30 cellular contexts compared by ENCODE assay signal in the genomic region with DNA sequence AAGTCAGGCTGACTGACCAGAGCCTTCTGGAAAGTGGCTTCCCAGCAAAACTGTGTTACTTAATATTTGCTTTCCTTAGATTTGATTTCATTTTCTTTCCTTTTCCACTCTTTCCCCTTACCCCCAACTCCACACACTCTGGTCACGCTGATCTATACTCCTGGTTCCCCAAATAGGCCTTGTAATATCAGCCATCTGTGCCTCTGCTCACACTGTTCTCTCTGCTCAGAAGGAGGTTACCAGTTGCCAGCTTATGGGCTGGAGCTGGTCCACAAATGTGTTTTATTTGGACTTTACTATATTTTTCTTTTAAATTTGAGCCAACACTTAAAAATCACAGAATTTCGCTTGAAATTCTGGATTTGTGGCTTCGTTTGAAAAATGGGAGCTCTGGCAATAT. TPM values are rescaled to one million over a fixed set of nuclear protein-coding genes. Genes with fewer than 3 reads are reported as not detected.
DNase-seq lines count a peak whose midpoint lies in the region; ATAC-seq and TF ChIP-seq lines count a peak whose summit lies in the region.
"Had no signal": no experiment of that assay in that cellular context is flagged by ENCODE, and none has a peak within 500 bp of the region (broad histone marks: within the 10 kb centered on the region; RNA-seq: fewer than 3 reads in every experiment).

No MANE protein-coding gene starts in this region.

- DNase-seq in cerebellar cortex (ENCODE audit: low spot score) (peak; percentile 88), inferior parietal cortex (ENCODE audit: extremely low spot score) (peak; percentile 36), osteocyte (ENCODE audit: extremely low spot score, unreplicated experiment) (peak; percentile 11), ecto neural progenitor cell (ENCODE audit: low spot score) (no peak), MG63 (no peak), sciatic nerve (ENCODE audit: low spot score) (no peak)
- DNase-seq: CD4-positive, alpha-beta memory T cell; COR-L47; DMS53; HFFc6; Kasumi-1; NCI-H1105 treated with DMSO at 0.1 percent for 48 hours; NCI-H146; NCI-H1930; NCI-H2107; NCI-H526 treated with DMSO at 0.1 percent for 48 hours; PC-9 had no signal

- intact Hi-C loops in sciatic nerve (cut with DNase I): no loop called here

- no peaks in the 10 kb centered on the region for H3K36me3 ChIP-seq in MG63
- H3K36me3 ChIP-seq: BLaER1, HAP-1 had no signal

- no peaks in the 10 kb centered on the region for H3K4me1 Mint-ChIP-seq in osteocyte (ENCODE audit: unreplicated experiment)
- H3K4me1 Mint-ChIP-seq: CD4-positive, alpha-beta memory T cell had no signal

- no peaks in the 10 kb centered on the region for H3K9me3 Mint-ChIP-seq in osteocyte (ENCODE audit: unreplicated experiment)
- H3K9me3 Mint-ChIP-seq: CD4-positive, alpha-beta memory T cell; HFFc6 had no signal

- peaks cover 3% of the 10 kb centered on the region; the same call in 1 of the 2 replicates for H3K27me3 ChIP-seq in MG63
- H3K27me3 ChIP-seq: BLaER1 had no signal

- no peak overlapping the region for H3K4me3 Mint-ChIP-seq in osteocyte (ENCODE audit: unreplicated experiment)
- H3K4me3 Mint-ChIP-seq: CD4-positive, alpha-beta memory T cell; HFFc6 had no signal

- no peak for ATAC-seq in sciatic nerve
- ATAC-seq in GM19351 (IDR thresholded peaks at IDR 0.05; ENCODE audit: unreplicated experiment): no peak
- ATAC-seq: K562, Right ventricle myocardium inferior had no signal

- peak overlapping the region; percentile 62; the same call in 1 of the 2 replicates for H3K27ac ChIP-seq in C4-2B
- H3K27ac ChIP-seq: BLaER1, PC-9 had no signal

- peaks cover 25% of the 10 kb centered on the region for H3K27me3 Mint-ChIP-seq in osteocyte (ENCODE audit: unreplicated experiment)

- H3K36me3 Mint-ChIP-seq in osteocyte (ENCODE audit: unreplicated experiment): no peaks in the 10 kb centered on the region
- H3K36me3 Mint-ChIP-seq: CD4-positive, alpha-beta memory T cell had no signal

- no peak overlapping the region for H3K4me3 ChIP-seq in MG63
- H3K4me3 ChIP-seq: BLaER1, HAP-1, K562, PC-9 had no signal

- no peak overlapping the region for H3K27ac Mint-ChIP-seq in osteocyte (ENCODE audit: unreplicated experiment)
- H3K27ac Mint-ChIP-seq: CD4-positive, alpha-beta memory T cell; HFFc6 had no signal

- TF ChIP-seq CTCF in C4-2B (conservative IDR thresholded peaks at IDR 0.05) (no peak), osteocyte (IDR thresholded peaks at IDR 0.05) (no peak)

- H3K9me3 ChIP-seq in MG63: no peaks in the 10 kb centered on the region
- H3K9me3 ChIP-seq: BLaER1, HAP-1 had no signal

RNA-seq across cellular contexts. Expression of gene ANKS4B, which starts 11.3 kb away (rescaled TPM):
- total RNA-seq in osteocyte (not detected in 2 replicates), sciatic nerve (not detected)
- total RNA-seq in MG63 (2014; rRNA removed; shearing (Covaris generic); ENCODE audit: low replicate concordance): not detected in 2 replicates
- total RNA-seq: A172; CD4-positive, alpha-beta memory T cell; Daoy; HFFc6; HT1080; K562; M059J; NCI-H460; PC-9; Right ventricle myocardium inferior; RPMI7951; SK-MEL-5 had no signal

RNA-seq across cellular contexts. Expression of gene CRYM, which starts 33.3 kb away (rescaled TPM):
- total RNA-seq in osteocyte: not detected in 2 replicates
- total RNA-seq in MG63 (2014; rRNA removed; shearing (Covaris generic); ENCODE audit: low replicate concordance): not detected in 2 replicates
- total RNA-seq in sciatic nerve: 0.53 TPM
- total RNA-seq: CD4-positive, alpha-beta memory T cell; Daoy; HFFc6; HT1080; M059J; NCI-H460; PC-9; RPMI7951 had no signal

RNA-seq across cellular contexts. Expression of gene ZP2, which starts 33.4 kb away (rescaled TPM):
- total RNA-seq in osteocyte (not detected in 2 replicates), sciatic nerve (not detected)
- not detected in 2 replicates for total RNA-seq in MG63 (2014; rRNA removed; shearing (Covaris generic); ENCODE audit: low replicate concordance)
- total RNA-seq: A172; CD4-positive, alpha-beta memory T cell; Daoy; HFFc6; HT1080; K562; M059J; NCI-H460; PC-9; Right ventricle myocardium inferior; RPMI7951; SK-MEL-5 had no signal

Comparison
In these comparisons a context has a peak if more than half of its experiments do, and no peak if none do; other contexts are left out.
1. DNase-seq: peak in cerebellar cortex (single experiment), inferior parietal cortex (single experiment) and osteocyte (single experiment); none in ecto neural progenitor cell (single experiment), MG63 (single experiment) and sciatic nerve (single experiment).